In genomic region chr12:53492188-53492587, GRCh38 we compare ENCODE assay signal across 8 cellular contexts. TPM values are rescaled to one million over a fixed set of nuclear protein-coding genes. Genes with fewer than 3 reads are reported as not detected.
DNase-seq lines count a peak whose midpoint lies in the region; ATAC-seq, FAIRE-seq and TF ChIP-seq lines count a peak whose summit lies in the region.

No MANE protein-coding gene starts in this region.

- H3K9me3 Mint-ChIP-seq in activated naive CD8-positive, alpha-beta T cell (ENCODE audit: low read depth): no peaks in the 10 kb centered on the region

- H3K36me3 Mint-ChIP-seq in activated naive CD8-positive, alpha-beta T cell: no peaks in the 10 kb centered on the region

- H3K79me2 ChIP-seq in SK-N-SH (ENCODE audit: insufficient read depth): peaks cover 58% of the 10 kb centered on the region

- 84% methylated on average over 20 of the region's 20 CpGs for WGBS in SK-N-SH (ENCODE audit: low lambda C conversion rate)

- H3K27ac ChIP-seq in SK-N-SH (ENCODE audit: low read depth in 2 of 2, low read length in 1 of 2): peak overlapping the region; percentile 63 to 90
- H3K27ac ChIP-seq in subcutaneous abdominal adipose tissue (ENCODE audit: low read depth, low read length): no peak overlapping the region

- TF ChIP-seq CTCF in SK-N-SH (IDR thresholded peaks at IDR 0.05) (no peak), D721Med (IDR thresholded peaks at IDR 0.05; ENCODE audit: insufficient read depth, missing control alignments) (no peak)

- H3F3A ChIP-seq in SK-N-SH (replicated peaks; ENCODE audit: insufficient read depth): peaks cover 33% of the 10 kb centered on the region

- DNase-seq in SK-N-SH: no peak
- DNase-seq in islet precursor cell: peak; percentile 67
- DNase-seq in NCI-H2171 (lab: John Stamatoyannopoulos, UW): no peak
- DNase-seq in NCI-H510A (lab: John Stamatoyannopoulos, UW): no peak
- no peak for DNase-seq in D721Med (ENCODE audit: insufficient read length, low spot score)

- no peak overlapping the region for H2AFZ ChIP-seq in SK-N-SH (ENCODE audit: low read depth)

- H4K20me1 ChIP-seq in SK-N-SH (ENCODE audit: insufficient read depth): no peaks in the 10 kb centered on the region

- CTCF ChIA-PET in SK-N-SH (lab: Yijun Ruan, JAX): interaction anchor here (0.9 to 2.4 kb wide), 8 partner anchors 10 to 192 kb away, joined by 3 to 14 read pairs (median 4); partner anchors contain the start of genes AAAS and MYG1

- ATAC-seq in SK-N-SH treated with all-trans-retinoic acid at 6 μM for 48 hours: no peak

- peak overlapping the region; percentile 86 for H3K27ac Mint-ChIP-seq in activated naive CD8-positive, alpha-beta T cell

- no peaks in the 10 kb centered on the region for H3K9me2 ChIP-seq in SK-N-SH

- H3K9me3 ChIP-seq in SK-N-SH (no peaks in the 10 kb centered on the region), subcutaneous abdominal adipose tissue (ENCODE audit: control insufficient read depth in 5 of 5, low read length in 5 of 5) (no peaks in the 10 kb centered on the region)

- POLR2A ChIA-PET in SK-N-SH (lab: Yijun Ruan, JAX): interaction anchor here (0.5 to 4.5 kb wide), 5 partner anchors 9 to 113 kb away, joined by 3 to 28 read pairs (median 4); partner anchors contain the start of gene TARBP2

- no peak for TF ChIP-seq RAD21 in SK-N-SH (IDR thresholded peaks at IDR 0.05; ENCODE audit: low read length)

- H3K27me3 Mint-ChIP-seq in activated naive CD8-positive, alpha-beta T cell: no peaks in the 10 kb centered on the region

- no peaks in the 10 kb centered on the region for H3K27me3 ChIP-seq in SK-N-SH (ENCODE audit: insufficient read depth)
- H3K27me3 ChIP-seq in subcutaneous abdominal adipose tissue (ENCODE audit: control insufficient read depth in 5 of 5, insufficient read depth in 4 of 5, low read length in 5 of 5): no peaks in the 10 kb centered on the region

- peak overlapping the region; percentile 63; the same call in 1 of the 2 replicates for H3K9ac ChIP-seq in SK-N-SH
- H3K9ac ChIP-seq in subcutaneous abdominal adipose tissue (ENCODE audit: low read length in 5 of 5): peak overlapping the region in 3 of 5 donors; percentile 10 to 59 (median 31)

- TF ChIP-seq EP300 in SK-N-SH (IDR thresholded peaks at IDR 0.05; ENCODE audit: borderline replicate concordance in 1 of 2, low read depth in 1 of 2, low read length in 1 of 2): no peak

- H3K4me1 Mint-ChIP-seq in activated naive CD8-positive, alpha-beta T cell (ENCODE audit: low read depth): peaks cover 30% of the 10 kb centered on the region

- H3K36me3 ChIP-seq in SK-N-SH (replicated peaks in 1 of 2; ENCODE audit: control insufficient read depth in 1 of 2, insufficient read depth in 2 of 2, low read length in 1 of 2) (peaks cover 1 to 13% of the 10 kb centered on the region in 2 experiments), subcutaneous abdominal adipose tissue (ENCODE audit: control insufficient read depth in 5 of 5, insufficient read depth in 5 of 5, low read length in 5 of 5) (peaks cover 0 to 8% (median 6%) of the 10 kb centered on the region in 5 donors)

- H3K4me3 Mint-ChIP-seq in activated naive CD8-positive, alpha-beta T cell: peak overlapping the region; percentile 91

- H3K4me3 ChIP-seq in SK-N-SH (ENCODE audit: low read depth in 2 of 2, low read length in 1 of 2) (peak overlapping the region; percentile 47 to 57; a peak in 3 of 4 replicates), subcutaneous abdominal adipose tissue (ENCODE audit: low read depth in 1 of 5, low read length in 5 of 5) (peak overlapping the region; percentile 34 to 66 (median 55))

- no peak for FAIRE-seq in D721Med (lab: Jason Lieb, UNC)

- H3K4me1 ChIP-seq in SK-N-SH (ENCODE audit: control insufficient read depth in 1 of 2, insufficient read depth in 2 of 2, low read depth in 1 of 2, low read length in 1 of 2) (peaks cover 20 to 28% of the 10 kb centered on the region in 2 experiments), subcutaneous abdominal adipose tissue (ENCODE audit: control insufficient read depth in 5 of 5, insufficient read depth in 5 of 5, low read length in 5 of 5) (peaks cover 4 to 30% (median 22%) of the 10 kb centered on the region in 5 donors)

- H3K4me2 ChIP-seq in SK-N-SH: peak overlapping the region; percentile 80

TF ChIP-seq in SK-N-SH, 30 proteins besides CTCF, POLR2A, EP300 and RAD21 (continues in another document):
- TF ChIP-seq TCF12 (IDR thresholded peaks at IDR 0.05) (no peak), ELF1 (IDR thresholded peaks at IDR 0.05) (no peak), JUND (IDR thresholded peaks at IDR 0.05) (no peak), ZBTB33 (IDR thresholded peaks at IDR 0.05; ENCODE audit: borderline replicate concordance, low read depth) (no peak), POLR2AphosphoS5 (IDR thresholded peaks at IDR 0.05; ENCODE audit: low read depth, low read length) (no peak), SIN3A (IDR thresholded peaks at IDR 0.05; ENCODE audit: borderline replicate concordance, low read depth, low read length) (no peak), TEAD4 (IDR thresholded peaks at IDR 0.05; ENCODE audit: borderline replicate concordance, insufficient read depth) (no peak), NFIC (IDR thresholded peaks at IDR 0.05; ENCODE audit: borderline replicate concordance) (no peak), FOSL2 (IDR thresholded peaks at IDR 0.05; ENCODE audit: borderline replicate concordance, low read depth) (no peak), EZH2phosphoT487 (IDR thresholded peaks at IDR 0.05; ENCODE audit: borderline replicate concordance, low read depth) (no peak), GABPA (IDR thresholded peaks at IDR 0.05; ENCODE audit: low read depth) (no peak), TAF1 (IDR thresholded peaks at IDR 0.05; ENCODE audit: borderline replicate concordance, low read depth, low read length) (no peak)

TF ChIP-seq in SK-N-SH treated with all-trans-retinoic acid at 6 μM for 48 hours, 23 proteins besides CTCF, POLR2A, EP300 and RAD21:
- TF ChIP-seq ZNF70 (CRISPR knock-in tag; IDR thresholded peaks at IDR 0.05) (no peak), ARNTL (CRISPR knock-in tag; IDR thresholded peaks at IDR 0.05; ENCODE audit: borderline replicate concordance, low read depth) (no peak), ZNF8 (CRISPR knock-in tag; IDR thresholded peaks at IDR 0.05) (no peak)
TF ChIP-seq in SK-N-SH treated with all-trans-retinoic acid at 6 μM for 48 hours: peak in this region for 0.

RNA-seq across cellular contexts. Expression of gene MAP3K12, which starts 7.1 kb away (rescaled TPM):
- 57.6 and 80.9 TPM in 2 replicates for polyA plus RNA-seq in SK-N-SH (2012; rRNA removed)
- 14.1 and 19.6 TPM in 2 replicates for polyA plus RNA-seq in SK-N-SH (2012; cell fraction: cytosol; rRNA removed)
- polyA plus RNA-seq in SK-N-SH (2012; cell fraction: nucleus; rRNA removed): 412 and 451 TPM in 2 replicates

RNA-seq across cellular contexts. Expression of gene TARBP2, which starts 8.9 kb away (rescaled TPM):
- polyA plus RNA-seq in SK-N-SH (2012; rRNA removed): 57.8 and 69.8 TPM in 2 replicates
- 21.2 and 31.7 TPM in 2 replicates for polyA plus RNA-seq in SK-N-SH (2012; cell fraction: cytosol; rRNA removed)
- polyA plus RNA-seq in SK-N-SH (2012; cell fraction: nucleus; rRNA removed): 272 and 284 TPM in 2 replicates

RNA-seq across cellular contexts. Expression of gene NPFF, which starts 15.1 kb away (rescaled TPM):
- polyA plus RNA-seq in SK-N-SH (2012; rRNA removed): 0.13 TPM in 1 of 2 replicates, not detected in the other
- polyA plus RNA-seq in SK-N-SH (2012; cell fraction: cytosol; rRNA removed): not detected in 2 replicates
- polyA plus RNA-seq in SK-N-SH (2012; cell fraction: nucleus; rRNA removed): 0.40 and 0.66 TPM in 2 replicates

RNA-seq across cellular contexts. Expression of gene PCBP2, which starts 40.3 kb away (rescaled TPM):
- polyA plus RNA-seq in SK-N-SH (2012; rRNA removed): 336 and 368 TPM in 2 replicates
- 425 and 586 TPM in 2 replicates for polyA plus RNA-seq in SK-N-SH (2012; cell fraction: cytosol; rRNA removed)
- 357 and 676 TPM in 2 replicates for polyA plus RNA-seq in SK-N-SH (2012; cell fraction: nucleus; rRNA removed)

RNA-seq across cellular contexts. Expression of gene PRR13, which starts 50.7 kb away (rescaled TPM):
- 58.5 and 59.3 TPM in 2 replicates for polyA plus RNA-seq in SK-N-SH (2012; rRNA removed)
- 62.4 and 69.7 TPM in 2 replicates for polyA plus RNA-seq in SK-N-SH (2012; cell fraction: cytosol; rRNA removed)
- 39.6 and 44.1 TPM in 2 replicates for polyA plus RNA-seq in SK-N-SH (2012; cell fraction: nucleus; rRNA removed)
